Comparison of ENCODE assay signal across 27 cellular contexts in genomic region chr10:97705006-97705670, GRCh38.
"Had no signal": no experiment of that assay in that cellular context is flagged by ENCODE, and none has a peak within 500 bp of the region (broad histone marks: within the 10 kb centered on the region; RNA-seq: fewer than 3 reads in every experiment).

No MANE protein-coding gene starts in this region.

- H3K4me1 ChIP-seq: pancreas, upper lobe of right lung had no signal

- H2AFZ ChIP-seq: hepatocyte had no signal

- H3K4me3 ChIP-seq: dorsolateral prefrontal cortex, gastroesophageal sphincter, heart left ventricle, hepatocyte, left lung, mucosa of descending colon, pancreas, right lobe of liver, suprapubic skin, transverse colon, upper lobe of right lung, uterus had no signal

- H3K36me3 ChIP-seq: gastroesophageal sphincter, heart left ventricle, left lung, pancreas, right lobe of liver, suprapubic skin, transverse colon, upper lobe of right lung, uterus had no signal

- H3K27ac Mint-ChIP-seq: mesothelial cell of epicardium; stimulated activated naive CD8-positive, alpha-beta T cell treated with anti-CD3 and anti-CD28 coated beads, Interleukin-15, amount 100 ng/mL, for 72 hours had no signal

- H3K9me3 Mint-ChIP-seq: mesothelial cell of epicardium; naive B cell; stimulated activated naive CD8-positive, alpha-beta T cell treated with anti-CD3 and anti-CD28 coated beads, Interleukin-15, amount 100 ng/mL, for 72 hours had no signal

- ATAC-seq: foreskin keratinocyte; gastroesophageal sphincter; heart left ventricle; left cardiac atrium; left lung; mucosa of descending colon; pancreas; right lobe of liver; stimulated activated naive CD8-positive, alpha-beta T cell treated with anti-CD3 and anti-CD28 coated beads, Interleukin-15, amount 100 ng/mL, for 72 hours; upper lobe of right lung had no signal

- H3K27me3 ChIP-seq: dorsolateral prefrontal cortex, foreskin keratinocyte, gastroesophageal sphincter, heart left ventricle, hepatocyte, left lung, pancreas, right lobe of liver, suprapubic skin, transverse colon, upper lobe of right lung, uterus had no signal

- H3K27ac ChIP-seq: dorsolateral prefrontal cortex, foreskin keratinocyte, gastroesophageal sphincter, heart left ventricle, hepatocyte, left lung, pancreas, right lobe of liver, suprapubic skin, transverse colon, upper lobe of right lung, uterus had no signal

- DNase-seq: dorsolateral prefrontal cortex; effector CD4-positive, alpha-beta T cell; foreskin keratinocyte; heart left ventricle; kidney; left cardiac atrium; left lung; mesenchymal stem cell; mucosa of descending colon; naive B cell; occipital lobe; pancreas; small intestine; stimulated activated CD4-positive, alpha-beta T cell treated with anti-CD3 and anti-CD28 coated beads, Interleukin-12 subunit alpha, Interleukin-12 subunit beta, amount 100 ng/mL, for 4 hours; stimulated activated CD4-positive, alpha-beta T cell treated with anti-CD3 and anti-CD28 coated beads, Interleukin-1b, Interleukin-23, amount 100 ng/mL, for 48 hours; stimulated activated CD4-positive, alpha-beta T cell treated with anti-CD3 and anti-CD28 coated beads, Interleukin-4, amount 100 ng/mL, for 1 hour; stimulated activated CD8-positive, alpha-beta memory T cell treated with anti-CD3 and anti-CD28 coated beads, Interleukin-4, amount 100 ng/mL, for 48 hours; stimulated activated naive CD4-positive, alpha-beta T cell; stimulated activated naive CD8-positive, alpha-beta T cell treated with anti-CD3 and anti-CD28 coated beads, Interleukin-15, amount 100 ng/mL, for 72 hours; transverse colon; upper lobe of right lung; uterus had no signal

- H3K4me2 ChIP-seq: hepatocyte had no signal

- H3K4me1 Mint-ChIP-seq: stimulated activated naive CD8-positive, alpha-beta T cell treated with anti-CD3 and anti-CD28 coated beads, Interleukin-15, amount 100 ng/mL, for 72 hours had no signal

- H3K36me3 Mint-ChIP-seq: mesothelial cell of epicardium had no signal

- H3K4me3 Mint-ChIP-seq: mesothelial cell of epicardium; naive B cell; stimulated activated naive CD8-positive, alpha-beta T cell treated with anti-CD3 and anti-CD28 coated beads, Interleukin-15, amount 100 ng/mL, for 72 hours had no signal

- H3K9me3 ChIP-seq: gastroesophageal sphincter, heart left ventricle, left lung, mucosa of descending colon, pancreas, right lobe of liver, suprapubic skin, transverse colon, upper lobe of right lung, uterus had no signal
